ENCODE assay signal across 25 cellular contexts in genomic region chr6:9647043-9647520, GRCh38.
DNase-seq lines count a peak whose midpoint lies in the region; FAIRE-seq and TF ChIP-seq lines count a peak whose summit lies in the region.
"Had no signal": no experiment of that assay in that cellular context is flagged by ENCODE, and none has a peak within 500 bp of the region (broad histone marks: within the 10 kb centered on the region; RNA-seq: fewer than 3 reads in every experiment).

No MANE protein-coding gene starts in this region.

- H3K36me3 Mint-ChIP-seq in mesothelial cell of epicardium = no peaks in the 10 kb centered on the region
- H3K36me3 Mint-ChIP-seq: activated naive CD4-positive, alpha-beta T cell treated with anti-CD3 and anti-CD28 coated beads, Interleukin-2, amount 50 U/mL, for 24 hours had no signal

- peak overlapping the region; percentile 66 for H3K27ac Mint-ChIP-seq in mesothelial cell of epicardium
- H3K27ac Mint-ChIP-seq: activated B cell treated with CpG ODN at 0.5 μM for 24 hours; activated naive CD4-positive, alpha-beta T cell treated with anti-CD3 and anti-CD28 coated beads, Interleukin-2, amount 50 U/mL, for 24 hours; activated T-helper 17 cell treated with anti-CD3 and anti-CD28 coated beads, Interleukin-2, amount 50 U/mL, for 72 hours; H9 had no signal

- no peaks in the 10 kb centered on the region for H3K27me3 Mint-ChIP-seq in mesothelial cell of epicardium (ENCODE audit: low read depth)
- H3K27me3 Mint-ChIP-seq: activated B cell treated with CpG ODN at 0.5 μM for 24 hours; activated naive CD4-positive, alpha-beta T cell treated with anti-CD3 and anti-CD28 coated beads, Interleukin-2, amount 50 U/mL, for 24 hours; activated T-helper 17 cell treated with anti-CD3 and anti-CD28 coated beads, Interleukin-2, amount 50 U/mL, for 72 hours had no signal

- H3K9me3 Mint-ChIP-seq in mesothelial cell of epicardium = peaks cover 6% of the 10 kb centered on the region
- H3K9me3 Mint-ChIP-seq: H9 had no signal

- H3K36me3 ChIP-seq in ACC112 (ENCODE audit: insufficient read depth, low read length) (no peaks in the 10 kb centered on the region), SJCRH30 (no peaks in the 10 kb centered on the region), suprapubic skin (no peaks in the 10 kb centered on the region)
- H3K36me3 ChIP-seq: BLaER1, neutrophil had no signal

- no peak for TF ChIP-seq CTCF in mesothelial cell of epicardium (IDR thresholded peaks at IDR 0.05; ENCODE audit: unreplicated experiment)
- TF ChIP-seq CTCF in suprapubic skin (IDR thresholded peaks at IDR 0.05) = no peak

- H3K4me3 Mint-ChIP-seq in mesothelial cell of epicardium = no peak overlapping the region
- H3K4me3 Mint-ChIP-seq: activated B cell treated with CpG ODN at 0.5 μM for 24 hours; activated naive CD4-positive, alpha-beta T cell treated with anti-CD3 and anti-CD28 coated beads, Interleukin-2, amount 50 U/mL, for 24 hours; activated T-helper 17 cell treated with anti-CD3 and anti-CD28 coated beads, Interleukin-2, amount 50 U/mL, for 72 hours; H9 had no signal

- H3K4me1 ChIP-seq in ACC112 (ENCODE audit: control insufficient read depth, insufficient read depth, low read length, unreplicated experiment) = no peaks in the 10 kb centered on the region
- peaks cover 49% of the 10 kb centered on the region for H3K4me1 ChIP-seq in SJCRH30
- no peaks in the 10 kb centered on the region for H3K4me1 ChIP-seq in suprapubic skin
- H3K4me1 ChIP-seq: BLaER1 had no signal

- peaks cover 27% of the 10 kb centered on the region for H3K4me1 Mint-ChIP-seq in mesothelial cell of epicardium
- H3K4me1 Mint-ChIP-seq: activated B cell treated with CpG ODN at 0.5 μM for 24 hours; activated naive CD4-positive, alpha-beta T cell treated with anti-CD3 and anti-CD28 coated beads, Interleukin-2, amount 50 U/mL, for 24 hours; activated T-helper 17 cell treated with anti-CD3 and anti-CD28 coated beads, Interleukin-2, amount 50 U/mL, for 72 hours; H9 had no signal

- H3K27me3 ChIP-seq in ACC112 (ENCODE audit: insufficient read depth, low read length) (no peaks in the 10 kb centered on the region), SJCRH30 (no peaks in the 10 kb centered on the region), suprapubic skin (no peaks in the 10 kb centered on the region)
- H3K27me3 ChIP-seq: BLaER1, dorsolateral prefrontal cortex, neutrophil had no signal

- H3K79me2 ChIP-seq in ACC112 (ENCODE audit: control insufficient read depth, insufficient read depth, low read length, unreplicated experiment) = no peaks in the 10 kb centered on the region

- H2AFZ ChIP-seq in ACC112 (ENCODE audit: low read length, unreplicated experiment) = no peak overlapping the region

- TF ChIP-seq EP300 in suprapubic skin (IDR thresholded peaks at IDR 0.05) = no peak

- DNase-seq in HTR-8/SVneo (ENCODE audit: insufficient read length, low spot score) (no peak), SJCRH30 (peak; percentile 53 to 86), mesothelial cell of epicardium (ENCODE audit: low spot score in 2 of 2, unreplicated experiment in 2 of 2) (no peak), NCI-H187 (lab: John Stamatoyannopoulos, UW) (no peak), C1 segment of cervical spinal cord (lab: John Stamatoyannopoulos, UW) (no peak), suprapubic skin (ENCODE audit: low spot score in 2 of 2) (no peak)
- no peak for DNase-seq in activated T-cell treated with anti-CD3 and anti-CD28 coated beads, Interleukin-2, amount 50 U/mL, for 48 hours
- DNase-seq: activated B cell treated with CpG ODN at 0.5 μM for 24 hours; aorta; Caco-2; DMS79 treated with DMSO at 0.1 percent for 48 hours; dorsolateral prefrontal cortex; glutamatergic neuron; H9; kidney glomerular epithelial cell; NCI-H1092; stimulated activated CD4-positive, alpha-beta T cell treated with anti-CD3 and anti-CD28 coated beads, Interleukin-2, amount 100 ng/mL, for 24 hours had no signal

- no peaks in the 10 kb centered on the region for H3K9me3 ChIP-seq in SJCRH30 (replicated peaks)
- H3K9me3 ChIP-seq in suprapubic skin = no peaks in the 10 kb centered on the region
- H3K9me3 ChIP-seq: BLaER1, Caco-2, neutrophil had no signal

- TF ChIP-seq POLR2A in suprapubic skin (IDR thresholded peaks at IDR 0.05) = no peak

- H3K27ac ChIP-seq in ACC112 (ENCODE audit: low read depth, low read length) (peak overlapping the region; percentile 17; the same call in 1 of the 2 replicates), SJCRH30 (peak overlapping the region; percentile 91), suprapubic skin (no peak overlapping the region)
- H3K27ac ChIP-seq: BLaER1, skin epidermis had no signal

- H3K4me3 ChIP-seq in ACC112 (ENCODE audit: low read depth, low read length) = no peak overlapping the region
- no peak overlapping the region for H3K4me3 ChIP-seq in SJCRH30
- no peak overlapping the region for H3K4me3 ChIP-seq in suprapubic skin
- H3K4me3 ChIP-seq: BLaER1, dorsolateral prefrontal cortex, skin epidermis had no signal

- peak; percentile 49 for FAIRE-seq in HTR-8/SVneo (lab: Jason Lieb, UNC)
- FAIRE-seq: GM12891, HepG2 had no signal

Comparison
In these comparisons a context has a peak if more than half of its experiments do, and no peak if none do; other contexts are left out.
1. DNase-seq: peak in SJCRH30 (2 of 2); none in HTR-8/SVneo (single experiment), mesothelial cell of epicardium (0 of 2), NCI-H187 (0 of 2), activated T-cell treated with anti-CD3 and anti-CD28 coated beads, Interleukin-2, amount 50 U/mL, for 48 hours (0 of 2), C1 segment of cervical spinal cord (0 of 14) and suprapubic skin (0 of 2).